ENCODE assay signal across 8 cellular contexts in the genomic region with DNA sequence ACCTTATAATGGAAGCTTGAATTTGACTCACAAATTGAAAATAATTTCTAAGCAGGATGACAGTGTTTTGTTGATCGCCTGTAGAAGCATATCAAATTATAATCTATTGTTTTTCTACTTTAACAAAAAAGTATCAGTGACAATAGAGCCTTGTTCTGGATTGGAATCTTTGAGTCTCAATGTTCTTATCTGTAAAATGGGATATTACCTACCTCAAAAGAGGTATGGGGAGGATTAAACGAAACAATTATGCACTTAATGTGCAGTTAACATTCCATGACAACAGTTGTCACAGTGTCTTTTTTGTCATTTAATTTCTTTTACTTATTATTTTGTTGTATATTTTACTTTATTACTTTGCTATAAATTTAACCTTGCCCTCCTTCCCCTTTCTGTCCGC. TPM values are rescaled to one million over a fixed set of nuclear protein-coding genes. Genes with fewer than 3 reads are reported as not detected.
DNase-seq lines count a peak whose midpoint lies in the region; ATAC-seq and TF ChIP-seq lines count a peak whose summit lies in the region.

No MANE protein-coding gene starts in this region.

- no peaks in the 10 kb centered on the region for H3K9me3 ChIP-seq in thoracic aorta

- CTCF ChIA-PET in activated CD4-positive, alpha-beta T cell treated with anti-CD3 and anti-CD28 coated beads, Interleukin-2, amount 10 ng/mL, durations not matched to agents 7 days and 5 days (lab: Charles Lee): interaction anchor here (0.6 kb wide), 1 partner anchor 342 kb away, joined by 3 read pairs; no protein-coding TSS in a partner anchor

- H3K36me3 Mint-ChIP-seq in activated CD4-positive, alpha-beta T cell treated with anti-CD3 and anti-CD28 coated beads, Interleukin-2, amount 10 ng/mL, durations not matched to agents 7 days and 5 days (ENCODE audit: low read depth): peaks cover 35% of the 10 kb centered on the region
- peaks cover 14% of the 10 kb centered on the region for H3K36me3 Mint-ChIP-seq in activated naive CD8-positive, alpha-beta T cell treated with anti-CD3 and anti-CD28 coated beads for 36 hours

- H3K4me3 Mint-ChIP-seq in activated CD4-positive, alpha-beta T cell treated with anti-CD3 and anti-CD28 coated beads, Interleukin-2, amount 10 ng/mL, durations not matched to agents 7 days and 5 days: peak overlapping the region; percentile 95
- H3K4me3 Mint-ChIP-seq in activated naive CD8-positive, alpha-beta T cell treated with anti-CD3 and anti-CD28 coated beads for 36 hours: peak overlapping the region; percentile 84

- peaks cover 0 to 21% of the 10 kb centered on the region in 2 donors for H3K4me1 ChIP-seq in thoracic aorta (ENCODE audit: control insufficient read depth in 1 of 2, low read depth in 2 of 2)

- H3K27ac Mint-ChIP-seq in activated CD4-positive, alpha-beta T cell treated with anti-CD3 and anti-CD28 coated beads, Interleukin-2, amount 10 ng/mL, durations not matched to agents 7 days and 5 days: peak overlapping the region; percentile 90
- H3K27ac Mint-ChIP-seq in activated naive CD8-positive, alpha-beta T cell treated with anti-CD3 and anti-CD28 coated beads for 36 hours: peak overlapping the region; percentile 90

- peak overlapping the region in 1 of 2 donors; percentile 72 for H3K27ac ChIP-seq in thoracic aorta

- TF ChIP-seq CTCF in kidney epithelial cell (IDR thresholded peaks at IDR 0.05; ENCODE audit: insufficient read depth, low read length, poor library complexity, severe bottlenecking) (no peak), thoracic aorta (IDR thresholded peaks at IDR 0.05) (no peak)

- H3K4me1 Mint-ChIP-seq in activated CD4-positive, alpha-beta T cell treated with anti-CD3 and anti-CD28 coated beads, Interleukin-2, amount 10 ng/mL, durations not matched to agents 7 days and 5 days: peaks cover 44% of the 10 kb centered on the region
- H3K4me1 Mint-ChIP-seq in activated naive CD8-positive, alpha-beta T cell treated with anti-CD3 and anti-CD28 coated beads for 36 hours: peaks cover 31% of the 10 kb centered on the region

- DNase-seq in activated CD4-positive, alpha-beta T cell treated with anti-CD3 and anti-CD28 coated beads, Interleukin-2, amount 10 ng/mL, durations not matched to agents 7 days and 5 days: no peak
- DNase-seq in activated CD4-positive, alpha-beta T cell treated with anti-CD3 and anti-CD28 coated beads, Interleukin-2, amount 50 U/mL, for 4 hours: no peak
- DNase-seq in activated naive CD8-positive, alpha-beta T cell treated with anti-CD3 and anti-CD28 coated beads for 36 hours: no peak
- DNase-seq in kidney epithelial cell (ENCODE audit: low read depth) (no peak), thoracic aorta (ENCODE audit: low spot score) (no peak), SKM-1 (lab: John Stamatoyannopoulos, UW; ENCODE audit: unreplicated experiment) (no peak), 8988T (no peak), NCI-H510A treated with DMSO at 0.1 percent for 48 hours (lab: John Stamatoyannopoulos, UW) (no peak)

- H3K9me3 Mint-ChIP-seq in activated CD4-positive, alpha-beta T cell treated with anti-CD3 and anti-CD28 coated beads, Interleukin-2, amount 10 ng/mL, durations not matched to agents 7 days and 5 days: no peaks in the 10 kb centered on the region
- H3K9me3 Mint-ChIP-seq in activated naive CD8-positive, alpha-beta T cell treated with anti-CD3 and anti-CD28 coated beads for 36 hours: no peaks in the 10 kb centered on the region

- H3K27me3 ChIP-seq in kidney epithelial cell (ENCODE audit: control insufficient read depth, insufficient read depth, low read length) (no peaks in the 10 kb centered on the region), thoracic aorta (replicated peaks; ENCODE audit: insufficient read depth) (no peaks in the 10 kb centered on the region)

- no peaks in the 10 kb centered on the region for H3K27me3 Mint-ChIP-seq in activated CD4-positive, alpha-beta T cell treated with anti-CD3 and anti-CD28 coated beads, Interleukin-2, amount 10 ng/mL, durations not matched to agents 7 days and 5 days
- H3K27me3 Mint-ChIP-seq in activated naive CD8-positive, alpha-beta T cell treated with anti-CD3 and anti-CD28 coated beads for 36 hours: no peaks in the 10 kb centered on the region

- H3K4me3 ChIP-seq in kidney epithelial cell (ENCODE audit: low read depth, low read length): peak overlapping the region; percentile 90
- peak overlapping the region; percentile 85 for H3K4me3 ChIP-seq in thoracic aorta

- POLR2A ChIA-PET in activated CD4-positive, alpha-beta T cell treated with anti-CD3 and anti-CD28 coated beads, Interleukin-2, amount 10 ng/mL, durations not matched to agents 7 days and 5 days (lab: Charles Lee): no interaction called here

- H3K36me3 ChIP-seq in kidney epithelial cell (ENCODE audit: control insufficient read depth, insufficient read depth, low read length): no peaks in the 10 kb centered on the region
- peaks cover 2% of the 10 kb centered on the region for H3K36me3 ChIP-seq in thoracic aorta

- ATAC-seq in thoracic aorta (ENCODE audit: insufficient number of reproducible peaks, low FRiP score, low read depth): no peak

RNA-seq across cellular contexts. Expression of gene RTRAF, which starts 1.1 kb away (rescaled TPM):
- 100 to 1,000 TPM; 194 to 217 TPM for total RNA-seq in activated CD4-positive, alpha-beta T cell treated with anti-CD3 and anti-CD28 coated beads, Interleukin-2, amount 10 ng/mL, durations not matched to agents 7 days and 5 days
- total RNA-seq in activated naive CD8-positive, alpha-beta T cell treated with anti-CD3 and anti-CD28 coated beads for 36 hours: 100 to 1,000 TPM; 235 to 243 TPM
- total RNA-seq in kidney epithelial cell (108 and 119 TPM in 2 replicates), thoracic aorta (10 to 100 TPM; 36.9 to 44.8 TPM)
